ENCODE assay signal across 24 cellular contexts in genomic region chr22:29172216-29172615, GRCh38. TPM values are rescaled to one million over a fixed set of nuclear protein-coding genes. Genes with fewer than 3 reads are reported as not detected.
"Had no signal": no experiment of that assay in that cellular context is flagged by ENCODE, and none has a peak within 500 bp of the region (broad histone marks: within the 10 kb centered on the region; RNA-seq: fewer than 3 reads in every experiment).

No MANE protein-coding gene starts in this region.

- H3K4me3 Mint-ChIP-seq: central memory CD8-positive, alpha-beta T cell; effector memory CD8-positive, alpha-beta T cell; immature natural killer cell; naive thymus-derived CD8-positive, alpha-beta T cell; stimulated activated naive B cell treated with anti-CD40 and anti-IgM and Interleukin-4, amounts not matched to agents 10 μg/mL and 1 μg/mL and 100 μg/mL, for 72 hours; stimulated activated naive CD8-positive, alpha-beta T cell treated with anti-CD3 and anti-CD28 coated beads, Interleukin-15, Interleukin-2, amounts not matched to agents 100 ng/mL and 50 ng/mL, for 24 hours had no signal

- H3K27ac Mint-ChIP-seq: effector memory CD8-positive, alpha-beta T cell; immature natural killer cell; naive thymus-derived CD8-positive, alpha-beta T cell; stimulated activated naive B cell treated with anti-CD40 and anti-IgM and Interleukin-4, amounts not matched to agents 10 μg/mL and 1 μg/mL and 100 μg/mL, for 72 hours; stimulated activated naive CD8-positive, alpha-beta T cell treated with anti-CD3 and anti-CD28 coated beads, Interleukin-15, Interleukin-2, amounts not matched to agents 100 ng/mL and 50 ng/mL, for 24 hours had no signal

- H3K4me3 ChIP-seq: gastrocnemius medialis, lower lobe of right lung, prostate gland, right atrium auricular region, spleen, thoracic aorta, tibial nerve, upper lobe of left lung, uterus had no signal

- H3K9ac ChIP-seq: parathyroid adenoma had no signal

- H3K27ac ChIP-seq: epithelial cell of prostate, gastrocnemius medialis, lower lobe of right lung, parathyroid adenoma, prostate gland, right atrium auricular region, spleen, thoracic aorta, tibial nerve, upper lobe of left lung, uterus had no signal

- H3K27me3 ChIP-seq: gastrocnemius medialis, right atrium auricular region, tibial nerve, upper lobe of left lung, uterus had no signal

- H3K9me3 ChIP-seq: gastrocnemius medialis, prostate gland had no signal

- H3K36me3 ChIP-seq: gastrocnemius medialis, lower lobe of right lung, prostate gland, right atrium auricular region, spleen, thoracic aorta, tibial nerve, upper lobe of left lung, uterus had no signal

- DNase-seq: cortex of kidney; effector memory CD8-positive, alpha-beta T cell; foreskin fibroblast; gastrocnemius medialis; hippocampal formation; immature natural killer cell; islet precursor cell; left ventricle myocardium superior; lower lobe of right lung; naive thymus-derived CD8-positive, alpha-beta T cell; spleen; stimulated activated naive B cell treated with anti-CD40 and anti-IgM and Interleukin-4, amounts not matched to agents 10 μg/mL and 1 μg/mL and 100 μg/mL, for 72 hours; uterus had no signal

- H2AFZ ChIP-seq: parathyroid adenoma had no signal

- ATAC-seq: effector memory CD8-positive, alpha-beta T cell; esophagus mucosa; gastrocnemius medialis; left ventricle myocardium superior; naive thymus-derived CD8-positive, alpha-beta T cell; sciatic nerve; stimulated activated naive B cell treated with anti-CD40 and anti-IgM and Interleukin-4, amounts not matched to agents 10 μg/mL and 1 μg/mL and 100 μg/mL, for 72 hours had no signal

- H3K79me2 ChIP-seq: parathyroid adenoma had no signal

- H3K4me1 ChIP-seq: gastrocnemius medialis, lower lobe of right lung, parathyroid adenoma, prostate gland, right atrium auricular region, tibial nerve, upper lobe of left lung, uterus had no signal

RNA-seq across cellular contexts. Expression of gene EMID1, which starts 33.5 kb away (rescaled TPM):
- total RNA-seq: naive thymus-derived CD8-positive, alpha-beta T cell had no signal
- polyA plus RNA-seq: naive thymus-derived CD8-positive, alpha-beta T cell had no signal
